In the genomic region with DNA sequence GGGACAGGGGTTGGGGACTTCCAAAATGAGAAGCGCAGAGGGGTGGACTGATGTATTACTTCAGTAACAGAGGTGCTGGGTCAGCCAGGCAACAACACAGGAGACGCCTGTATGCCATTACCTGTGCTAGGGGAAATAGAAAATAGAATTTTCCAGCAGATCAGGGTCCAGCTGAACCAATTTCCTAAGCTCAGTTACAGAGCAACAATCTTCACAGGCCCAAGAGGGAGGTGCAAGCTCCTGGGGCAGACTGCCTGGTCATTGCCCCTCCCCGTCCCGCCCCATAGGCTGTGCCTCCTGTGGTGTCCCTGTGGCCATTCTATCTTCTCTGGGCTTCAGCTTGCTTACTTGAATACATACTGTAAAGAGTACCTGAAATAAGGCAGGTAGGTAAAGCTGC, we compare ENCODE assay signal across 1 cellular context.
TF ChIP-seq lines count a peak whose summit lies in the region.

No MANE protein-coding gene starts in this region.

TF ChIP-seq in GM12878, 131 proteins besides CTCF, POLR2A, EP300 and RAD21 (continued from another document):
- TF ChIP-seq, protein P1, sequence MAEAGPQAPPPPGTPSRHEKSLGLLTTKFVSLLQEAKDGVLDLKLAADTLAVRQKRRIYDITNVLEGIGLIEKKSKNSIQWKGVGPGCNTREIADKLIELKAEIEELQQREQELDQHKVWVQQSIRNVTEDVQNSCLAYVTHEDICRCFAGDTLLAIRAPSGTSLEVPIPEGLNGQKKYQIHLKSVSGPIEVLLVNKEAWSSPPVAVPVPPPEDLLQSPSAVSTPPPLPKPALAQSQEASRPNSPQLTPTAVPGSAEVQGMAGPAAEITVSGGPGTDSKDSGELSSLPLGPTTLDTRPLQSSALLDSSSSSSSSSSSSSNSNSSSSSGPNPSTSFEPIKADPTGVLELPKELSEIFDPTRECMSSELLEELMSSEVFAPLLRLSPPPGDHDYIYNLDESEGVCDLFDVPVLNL (IDR thresholded peaks at IDR 0.05; ENCODE audit: low read depth, low read length) = no peak
- TF ChIP-seq GATAD2B (conservative IDR thresholded peaks at IDR 0.05; ENCODE audit: low read depth) (no peak), SREBF1 (IDR thresholded peaks at IDR 0.05; ENCODE audit: low read length) (no peak), RUNX3 (IDR thresholded peaks at IDR 0.05; ENCODE audit: low read length) (no peak), PAX5 (IDR thresholded peaks at IDR 0.05; ENCODE audit: borderline replicate concordance, low read depth, low read length) (no peak), MTA2 (IDR thresholded peaks at IDR 0.05; ENCODE audit: low read depth) (no peak), CREB1 (IDR thresholded peaks at IDR 0.05; ENCODE audit: low read depth) (no peak)
- TF ChIP-seq, protein P2, sequence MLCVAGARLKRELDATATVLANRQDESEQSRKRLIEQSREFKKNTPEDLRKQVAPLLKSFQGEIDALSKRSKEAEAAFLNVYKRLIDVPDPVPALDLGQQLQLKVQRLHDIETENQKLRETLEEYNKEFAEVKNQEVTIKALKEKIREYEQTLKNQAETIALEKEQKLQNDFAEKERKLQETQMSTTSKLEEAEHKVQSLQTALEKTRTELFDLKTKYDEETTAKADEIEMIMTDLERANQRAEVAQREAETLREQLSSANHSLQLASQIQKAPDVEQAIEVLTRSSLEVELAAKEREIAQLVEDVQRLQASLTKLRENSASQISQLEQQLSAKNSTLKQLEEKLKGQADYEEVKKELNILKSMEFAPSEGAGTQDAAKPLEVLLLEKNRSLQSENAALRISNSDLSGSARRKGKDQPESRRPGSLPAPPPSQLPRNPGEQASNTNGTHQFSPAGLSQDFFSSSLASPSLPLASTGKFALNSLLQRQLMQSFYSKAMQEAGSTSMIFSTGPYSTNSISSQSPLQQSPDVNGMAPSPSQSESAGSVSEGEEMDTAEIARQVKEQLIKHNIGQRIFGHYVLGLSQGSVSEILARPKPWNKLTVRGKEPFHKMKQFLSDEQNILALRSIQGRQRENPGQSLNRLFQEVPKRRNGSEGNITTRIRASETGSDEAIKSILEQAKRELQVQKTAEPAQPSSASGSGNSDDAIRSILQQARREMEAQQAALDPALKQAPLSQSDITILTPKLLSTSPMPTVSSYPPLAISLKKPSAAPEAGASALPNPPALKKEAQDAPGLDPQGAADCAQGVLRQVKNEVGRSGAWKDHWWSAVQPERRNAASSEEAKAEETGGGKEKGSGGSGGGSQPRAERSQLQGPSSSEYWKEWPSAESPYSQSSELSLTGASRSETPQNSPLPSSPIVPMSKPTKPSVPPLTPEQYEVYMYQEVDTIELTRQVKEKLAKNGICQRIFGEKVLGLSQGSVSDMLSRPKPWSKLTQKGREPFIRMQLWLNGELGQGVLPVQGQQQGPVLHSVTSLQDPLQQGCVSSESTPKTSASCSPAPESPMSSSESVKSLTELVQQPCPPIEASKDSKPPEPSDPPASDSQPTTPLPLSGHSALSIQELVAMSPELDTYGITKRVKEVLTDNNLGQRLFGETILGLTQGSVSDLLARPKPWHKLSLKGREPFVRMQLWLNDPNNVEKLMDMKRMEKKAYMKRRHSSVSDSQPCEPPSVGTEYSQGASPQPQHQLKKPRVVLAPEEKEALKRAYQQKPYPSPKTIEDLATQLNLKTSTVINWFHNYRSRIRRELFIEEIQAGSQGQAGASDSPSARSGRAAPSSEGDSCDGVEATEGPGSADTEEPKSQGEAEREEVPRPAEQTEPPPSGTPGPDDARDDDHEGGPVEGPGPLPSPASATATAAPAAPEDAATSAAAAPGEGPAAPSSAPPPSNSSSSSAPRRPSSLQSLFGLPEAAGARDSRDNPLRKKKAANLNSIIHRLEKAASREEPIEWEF (IDR thresholded peaks at IDR 0.05; ENCODE audit: insufficient replicate concordance, low read depth, low read length) = no peak
- TF ChIP-seq, protein P3, sequence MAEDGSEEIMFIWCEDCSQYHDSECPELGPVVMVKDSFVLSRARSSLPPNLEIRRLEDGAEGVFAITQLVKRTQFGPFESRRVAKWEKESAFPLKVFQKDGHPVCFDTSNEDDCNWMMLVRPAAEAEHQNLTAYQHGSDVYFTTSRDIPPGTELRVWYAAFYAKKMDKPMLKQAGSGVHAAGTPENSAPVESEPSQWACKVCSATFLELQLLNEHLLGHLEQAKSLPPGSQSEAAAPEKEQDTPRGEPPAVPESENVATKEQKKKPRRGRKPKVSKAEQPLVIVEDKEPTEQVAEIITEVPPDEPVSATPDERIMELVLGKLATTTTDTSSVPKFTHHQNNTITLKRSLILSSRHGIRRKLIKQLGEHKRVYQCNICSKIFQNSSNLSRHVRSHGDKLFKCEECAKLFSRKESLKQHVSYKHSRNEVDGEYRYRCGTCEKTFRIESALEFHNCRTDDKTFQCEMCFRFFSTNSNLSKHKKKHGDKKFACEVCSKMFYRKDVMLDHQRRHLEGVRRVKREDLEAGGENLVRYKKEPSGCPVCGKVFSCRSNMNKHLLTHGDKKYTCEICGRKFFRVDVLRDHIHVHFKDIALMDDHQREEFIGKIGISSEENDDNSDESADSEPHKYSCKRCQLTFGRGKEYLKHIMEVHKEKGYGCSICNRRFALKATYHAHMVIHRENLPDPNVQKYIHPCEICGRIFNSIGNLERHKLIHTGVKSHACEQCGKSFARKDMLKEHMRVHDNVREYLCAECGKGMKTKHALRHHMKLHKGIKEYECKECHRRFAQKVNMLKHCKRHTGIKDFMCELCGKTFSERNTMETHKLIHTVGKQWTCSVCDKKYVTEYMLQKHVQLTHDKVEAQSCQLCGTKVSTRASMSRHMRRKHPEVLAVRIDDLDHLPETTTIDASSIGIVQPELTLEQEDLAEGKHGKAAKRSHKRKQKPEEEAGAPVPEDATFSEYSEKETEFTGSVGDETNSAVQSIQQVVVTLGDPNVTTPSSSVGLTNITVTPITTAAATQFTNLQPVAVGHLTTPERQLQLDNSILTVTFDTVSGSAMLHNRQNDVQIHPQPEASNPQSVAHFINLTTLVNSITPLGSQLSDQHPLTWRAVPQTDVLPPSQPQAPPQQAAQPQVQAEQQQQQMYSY (CRISPR knock-in tag; IDR thresholded peaks at IDR 0.05) = no peak
